In the genomic region with DNA sequence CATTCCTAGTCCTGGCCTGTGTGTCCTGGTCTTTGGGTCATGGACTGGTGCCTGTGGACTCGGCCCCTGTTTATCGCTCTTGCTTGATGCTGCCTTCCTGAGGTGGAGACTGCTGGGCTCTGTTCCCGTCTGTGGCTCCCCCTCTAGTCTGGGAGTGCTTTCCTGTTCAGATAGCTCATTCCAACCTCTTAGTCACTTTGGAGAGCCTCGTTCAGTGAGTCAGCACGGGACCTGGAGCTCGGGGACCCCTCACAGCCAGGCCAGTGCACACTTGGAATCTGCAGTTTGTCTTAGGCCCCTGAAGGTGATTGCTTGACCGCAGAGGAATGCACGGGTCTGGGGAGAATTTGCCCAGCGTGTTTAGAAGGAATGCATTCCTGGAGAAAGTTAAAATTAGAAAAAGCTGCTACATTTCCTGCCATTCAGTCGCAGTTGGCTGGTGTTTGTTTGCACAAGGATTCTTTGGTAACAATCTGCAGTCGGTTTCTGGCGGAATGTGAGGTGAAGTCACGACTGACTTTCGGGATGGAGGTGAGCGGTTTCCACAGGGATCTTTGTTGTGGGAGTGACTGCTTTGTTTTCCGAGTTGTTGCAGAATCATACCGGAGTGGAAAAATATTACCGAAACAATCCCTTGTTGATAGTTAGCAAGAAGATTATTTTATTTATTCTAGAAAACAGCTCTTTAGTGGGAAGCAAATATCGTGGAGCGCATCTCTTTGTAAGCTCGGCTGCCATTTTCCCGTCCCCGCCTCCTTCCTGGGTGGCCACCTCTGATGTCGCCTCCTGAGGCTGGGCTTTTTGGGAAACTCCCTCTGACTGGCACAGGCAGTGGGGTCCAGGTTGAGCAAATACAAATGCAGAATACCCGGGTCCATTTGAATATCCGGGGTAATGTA, we compare ENCODE assay signal across 8 cellular contexts. TPM values are rescaled to one million over a fixed set of nuclear protein-coding genes. Genes with fewer than 3 reads are reported as not detected.
DNase-seq lines count a peak whose midpoint lies in the region; ATAC-seq and TF ChIP-seq lines count a peak whose summit lies in the region.

No MANE protein-coding gene starts in this region.

- H3K36me3 ChIP-seq in A673 (ENCODE audit: insufficient read depth, low read length, poor library complexity, severe bottlenecking) (no peaks in the 10 kb centered on the region), lung (ENCODE audit: control insufficient read depth in 2 of 2, insufficient read depth in 2 of 2, low read length in 2 of 2) (no peaks in the 10 kb centered on the region)

- H3K4me1 ChIP-seq in A673 (ENCODE audit: insufficient read depth, low read length, poor library complexity, severe bottlenecking), result peaks cover 23% of the 10 kb centered on the region
- H3K4me1 ChIP-seq in lung (ENCODE audit: control insufficient read depth in 2 of 2, insufficient read depth in 2 of 2, low read length in 2 of 2), result peaks cover 16 to 25% of the 10 kb centered on the region in 2 donors

- 29 to 49% methylated on average over 26 of the region's 26 CpGs for WGBS in lung, 2 donors

- no TSS peak for BruUV-seq in A673 (replicated peaks; lab: Mats Ljungman, UMichigan)

- no peaks in the 10 kb centered on the region for H3K36me3 Mint-ChIP-seq in activated T-cell treated with anti-CD3 and anti-CD28 coated beads, Interleukin-2, amount 50 U/mL, for 4 hours (ENCODE audit: insufficient read depth)
- no peaks in the 10 kb centered on the region for H3K36me3 Mint-ChIP-seq in activated naive CD8-positive, alpha-beta T cell treated with anti-CD3 and anti-CD28 coated beads, Interleukin-2, amount 50 U/mL, for 24 hours (ENCODE audit: low read depth)

- peak; percentile 17; the same call in 1 of the 2 replicates for TF ChIP-seq CTCF in A673 (conservative IDR thresholded peaks at IDR 0.05; ENCODE audit: low read depth, low read length)
- no peak for TF ChIP-seq CTCF in lung (IDR thresholded peaks at IDR 0.05; ENCODE audit: control extremely low read depth, extremely low read depth)

- H3K27ac ChIP-seq in A673 (ENCODE audit: low read depth, low read length, poor library complexity, severe bottlenecking) (peak overlapping the region; percentile 24), lung (ENCODE audit: low read depth in 1 of 2, low read length in 1 of 2) (peak overlapping the region; percentile 47 to 90)

- in situ Hi-C loops in KBM-7 (cut with MboI; ENCODE audit: low pct_unique_long_range_greater_than_20kb, low sequenced_read_pairs), result no loop called here

- no peaks in the 10 kb centered on the region for H3K9me3 Mint-ChIP-seq in activated T-cell treated with anti-CD3 and anti-CD28 coated beads, Interleukin-2, amount 50 U/mL, for 4 hours
- H3K9me3 Mint-ChIP-seq in activated naive CD8-positive, alpha-beta T cell treated with anti-CD3 and anti-CD28 coated beads, Interleukin-2, amount 50 U/mL, for 24 hours, result no peaks in the 10 kb centered on the region

- no peak overlapping the region for H3K4me3 Mint-ChIP-seq in activated T-cell treated with anti-CD3 and anti-CD28 coated beads, Interleukin-2, amount 50 U/mL, for 4 hours
- no peak overlapping the region for H3K4me3 Mint-ChIP-seq in activated naive CD8-positive, alpha-beta T cell treated with anti-CD3 and anti-CD28 coated beads, Interleukin-2, amount 50 U/mL, for 24 hours

- DNase-seq in A673 (ENCODE audit: low spot score) (peak; percentile 68), KBM-7 (peak; percentile 29), dermis microvascular lymphatic vessel endothelial cell (ENCODE audit: low read depth in 2 of 2) (peak; percentile 89 to 99), lung (ENCODE audit: low spot score) (peak; percentile 71), cerebellar nuclear complex (lab: John Stamatoyannopoulos, UW) (no peak), medulla oblongata (ENCODE audit: extremely low spot score) (no peak)
- no peak for DNase-seq in activated T-cell treated with anti-CD3 and anti-CD28 coated beads, Interleukin-2, amount 50 U/mL, for 4 hours
- DNase-seq in activated naive CD8-positive, alpha-beta T cell treated with anti-CD3 and anti-CD28 coated beads, Interleukin-2, amount 50 U/mL, for 24 hours, result no peak

- POLR2A ChIA-PET in A673 (lab: Charles Lee; ENCODE audit: low non-redundant PET), result no interaction called here

- H3K27me3 Mint-ChIP-seq in activated T-cell treated with anti-CD3 and anti-CD28 coated beads, Interleukin-2, amount 50 U/mL, for 4 hours (ENCODE audit: low read depth), result peaks cover 5% of the 10 kb centered on the region
- H3K27me3 Mint-ChIP-seq in activated naive CD8-positive, alpha-beta T cell treated with anti-CD3 and anti-CD28 coated beads, Interleukin-2, amount 50 U/mL, for 24 hours, result peaks cover 4% of the 10 kb centered on the region

- intact Hi-C loops in A673 (cut with micrococcal nuclease; ENCODE audit: unreplicated experiment), result loop anchor here (1.0 kb wide), 1 partner anchor 41 kb away; no protein-coding TSS in a partner anchor

- CTCF ChIA-PET in A673 (lab: Charles Lee), result no interaction called here

- H3K27me3 ChIP-seq in A673 (replicated peaks; ENCODE audit: insufficient read depth, low read depth, low read length, poor library complexity) (no peaks in the 10 kb centered on the region), lung (ENCODE audit: control insufficient read depth, insufficient read depth) (no peaks in the 10 kb centered on the region)

- peak; percentile 68 for ATAC-seq in lung (ENCODE audit: insufficient read depth, low FRiP score)
- no peak for ATAC-seq in activated T-cell treated with anti-CD3 and anti-CD28 coated beads, Interleukin-2, amount 50 U/mL, for 4 hours
- ATAC-seq in activated naive CD8-positive, alpha-beta T cell treated with anti-CD3 and anti-CD28 coated beads, Interleukin-2, amount 50 U/mL, for 24 hours, result no peak

- no peak overlapping the region for H3K4me3 ChIP-seq in A673 (ENCODE audit: low read depth, low read length, poor library complexity, severe bottlenecking)
- no peak overlapping the region for H3K4me3 ChIP-seq in lung

- no peaks in the 10 kb centered on the region for H3K4me1 Mint-ChIP-seq in activated T-cell treated with anti-CD3 and anti-CD28 coated beads, Interleukin-2, amount 50 U/mL, for 4 hours (ENCODE audit: low read depth)
- H3K4me1 Mint-ChIP-seq in activated naive CD8-positive, alpha-beta T cell treated with anti-CD3 and anti-CD28 coated beads, Interleukin-2, amount 50 U/mL, for 24 hours, result peaks cover 1% of the 10 kb centered on the region

- no peak overlapping the region for H3K27ac Mint-ChIP-seq in activated naive CD8-positive, alpha-beta T cell treated with anti-CD3 and anti-CD28 coated beads, Interleukin-2, amount 50 U/mL, for 24 hours

- H3K9me3 ChIP-seq in A673 (ENCODE audit: low read depth, low read length, poor library complexity, severe bottlenecking) (peaks cover 3% of the 10 kb centered on the region), lung (ENCODE audit: control insufficient read depth in 2 of 2, insufficient read depth in 1 of 2, low read length in 1 of 2) (no peaks in the 10 kb centered on the region)

RNA-seq across cellular contexts. Expression of gene SH3BP4, which starts 29.6 kb away (rescaled TPM):
- 19.5 and 19.9 TPM in 2 replicates for total RNA-seq in A673 (2021)
- total RNA-seq in dermis microvascular lymphatic vessel endothelial cell, result 16.0 and 21.7 TPM in 2 replicates
- 10 to 100 TPM; 20.6 to 36.5 TPM for total RNA-seq in lung
- polyA plus RNA-seq in lung, result 10 to 100 TPM; 12.0 to 15.8 TPM
- total RNA-seq in activated T-cell treated with anti-CD3 and anti-CD28 coated beads, Interleukin-2, amount 50 U/mL, for 4 hours, result under 1 TPM; 0.18 to 0.46 (median 0.30) TPM

Comparison
In these comparisons a context has a peak if more than half of its experiments do, and no peak if none do; other contexts are left out.
1. DNase-seq: peak in A673 (single experiment), KBM-7 (single experiment), dermis microvascular lymphatic vessel endothelial cell (2 of 2) and lung (single experiment); none in cerebellar nuclear complex (0 of 2), medulla oblongata (single experiment), activated T-cell treated with anti-CD3 and anti-CD28 coated beads, Interleukin-2, amount 50 U/mL, for 4 hours (single experiment) and activated naive CD8-positive, alpha-beta T cell treated with anti-CD3 and anti-CD28 coated beads, Interleukin-2, amount 50 U/mL, for 24 hours (single experiment).
2. RNA of gene SH3BP4, which starts 29.6 kb away (total RNA-seq): 20.6 to 36.5 TPM in lung, 19.5 to 19.9 TPM in A673 and 16.0 to 21.7 TPM in dermis microvascular lymphatic vessel endothelial cell; 0.18 to 0.46 TPM in activated T-cell treated with anti-CD3 and anti-CD28 coated beads, Interleukin-2, amount 50 U/mL, for 4 hours; every median in the first group is over 10 times any median in the second.